ENCODE assay signal across 1 cellular context in the genomic region with DNA sequence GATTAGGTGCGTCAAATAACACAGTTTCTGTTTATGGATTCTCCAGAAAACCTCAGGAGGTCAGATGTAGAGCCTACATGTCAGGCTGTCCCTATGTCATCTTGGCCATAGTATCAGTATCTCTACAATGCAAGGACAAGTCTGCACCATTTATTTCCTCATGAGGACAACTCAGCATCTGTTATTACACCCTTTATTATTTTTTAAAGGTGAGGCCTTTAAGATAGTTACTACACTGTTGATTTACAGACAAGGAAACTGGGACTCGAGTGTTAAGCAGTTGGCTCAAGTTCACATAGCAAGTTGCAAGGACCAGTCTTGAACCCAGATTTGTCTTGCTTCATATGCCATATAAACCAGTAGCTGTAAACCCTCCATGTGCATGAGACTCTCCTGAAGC.
TF ChIP-seq lines count a peak whose summit lies in the region.

No MANE protein-coding gene starts in this region.

TF ChIP-seq in HepG2, 621 proteins besides CTCF, POLR2A, EP300 and RAD21:
- no peak for TF ChIP-seq MEF2D (CRISPR knock-in tag; IDR thresholded peaks at IDR 0.05)
